ENCODE assay signal across 1 cellular context in the genomic region with DNA sequence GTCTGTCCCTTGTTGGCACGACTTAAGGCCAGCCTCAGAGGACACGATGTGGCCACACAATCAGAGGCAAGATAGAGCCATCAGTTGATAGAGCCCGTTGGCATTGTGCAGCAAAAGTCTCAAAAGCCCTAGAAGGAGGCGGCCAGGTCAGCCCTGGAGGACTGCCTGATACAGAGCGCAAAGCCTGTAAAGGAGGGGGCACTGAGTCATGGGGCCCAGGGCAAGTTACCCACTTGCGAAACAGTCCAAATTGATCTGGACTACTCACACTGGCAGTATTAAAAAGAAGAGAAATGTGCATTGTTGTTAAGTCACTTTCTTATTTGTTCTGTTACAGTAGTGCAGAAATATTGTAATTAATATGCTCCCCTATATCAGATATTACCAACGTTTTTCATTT.
TF ChIP-seq lines count a peak whose summit lies in the region.

No MANE protein-coding gene starts in this region.

TF ChIP-seq in IMR-90, 13 proteins besides CTCF, POLR2A, EP300 and RAD21 (continued from another document):
- TF ChIP-seq, protein P1, sequence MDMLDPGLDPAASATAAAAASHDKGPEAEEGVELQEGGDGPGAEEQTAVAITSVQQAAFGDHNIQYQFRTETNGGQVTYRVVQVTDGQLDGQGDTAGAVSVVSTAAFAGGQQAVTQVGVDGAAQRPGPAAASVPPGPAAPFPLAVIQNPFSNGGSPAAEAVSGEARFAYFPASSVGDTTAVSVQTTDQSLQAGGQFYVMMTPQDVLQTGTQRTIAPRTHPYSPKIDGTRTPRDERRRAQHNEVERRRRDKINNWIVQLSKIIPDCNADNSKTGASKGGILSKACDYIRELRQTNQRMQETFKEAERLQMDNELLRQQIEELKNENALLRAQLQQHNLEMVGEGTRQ (IDR thresholded peaks at IDR 0.05; ENCODE audit: low read depth, low read length) = no peak
- TF ChIP-seq BHLHE40 (IDR thresholded peaks at IDR 0.05; ENCODE audit: low read depth, low read length) (no peak), FOS (IDR thresholded peaks at IDR 0.05; ENCODE audit: low read depth, low read length) (no peak)
